8 cellular contexts compared by ENCODE assay signal in the genomic region with DNA sequence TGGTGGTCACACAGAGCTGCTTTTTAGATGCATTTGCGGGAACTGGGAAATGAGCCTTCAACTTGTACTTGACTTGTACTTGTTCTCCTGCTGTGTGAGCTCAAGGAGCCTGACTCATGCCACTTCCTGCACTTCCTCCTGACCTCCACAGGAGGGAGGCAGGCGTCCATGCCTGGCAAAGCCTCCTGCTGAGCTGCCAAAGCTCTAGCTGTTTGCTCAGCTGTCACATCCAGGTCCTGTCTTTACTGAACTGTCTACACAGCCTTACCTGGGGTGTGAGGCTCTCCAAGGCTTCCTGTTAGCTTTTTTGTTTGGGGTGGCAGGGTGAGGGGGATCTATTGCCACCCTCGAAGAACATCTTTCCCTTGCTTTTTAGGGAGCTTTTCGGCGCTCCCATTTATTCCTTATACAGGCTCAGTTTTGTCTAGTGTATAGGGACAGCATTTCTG. TPM values are rescaled to one million over a fixed set of nuclear protein-coding genes. Genes with fewer than 3 reads are reported as not detected.
DNase-seq lines count a peak whose midpoint lies in the region; ATAC-seq lines count a peak whose summit lies in the region.

No MANE protein-coding gene starts in this region.

- peak; percentile 82 for ATAC-seq in GM18867 (IDR thresholded peaks at IDR 0.05; ENCODE audit: unreplicated experiment)

- DNase-seq in AG08396 (ENCODE audit: low spot score) (peak; percentile 89), HPDE6-E6E7 (ENCODE audit: extremely low spot score) (peak; percentile 90), NCI-H69 (lab: John Stamatoyannopoulos, UW) (peak; percentile 98), ecto neural progenitor cell (ENCODE audit: low spot score) (peak; percentile 78), lung microvascular endothelial cell (ENCODE audit: low read depth in 2 of 2) (peak; percentile 85 to 93)
- DNase-seq in activated CD4-positive, alpha-beta T cell treated with anti-CD3 and anti-CD28 coated beads, Interleukin-2, amount 50 U/mL, for 4 hours, result peak; percentile 48 to 52
- peak; percentile 68 for DNase-seq in stimulated activated CD8-positive, alpha-beta memory T cell treated with anti-CD3 and anti-CD28 coated beads, Interleukin-4, amount 100 ng/mL, for 48 hours

RNA-seq across cellular contexts. Expression of gene THPO, which starts 6.4 kb away (rescaled TPM):
- total RNA-seq in lung microvascular endothelial cell, result not detected in 2 replicates

RNA-seq across cellular contexts. Expression of gene CHRD, which starts 8.3 kb away (rescaled TPM):
- 0.20 and 0.22 TPM in 2 replicates for total RNA-seq in lung microvascular endothelial cell

RNA-seq across cellular contexts. Expression of gene POLR2H, which starts 10.1 kb away (rescaled TPM):
- 65.8 and 97.8 TPM in 2 replicates for total RNA-seq in lung microvascular endothelial cell

RNA-seq across cellular contexts. Expression of gene CLCN2, which starts 10.2 kb away (rescaled TPM):
- total RNA-seq in lung microvascular endothelial cell, result 1.5 and 1.8 TPM in 2 replicates

RNA-seq across cellular contexts. Expression of gene FAM131A, which starts 34.2 kb away (rescaled TPM):
- total RNA-seq in lung microvascular endothelial cell, result 19.0 and 39.9 TPM in 2 replicates

Comparison
In these comparisons a context has a peak if more than half of its experiments do, and no peak if none do; other contexts are left out.
1. Peak in every context shown above with its lines: DNase-seq and ATAC-seq.